Comparison of ENCODE assay signal across 1 cellular context in genomic region chr14:24437736-24438067, GRCh38.
A peak's percentile ranks its signal among the peaks of the same experiment; 100 is the strongest.
TF ChIP-seq lines count a peak whose summit lies in the region.

No MANE protein-coding gene starts in this region.

TF ChIP-seq in HepG2, 621 proteins besides CTCF, POLR2A, EP300 and RAD21 (continued from another document):
- no peak for TF ChIP-seq ZNF615 (CRISPR knock-in tag; IDR thresholded peaks at IDR 0.05; ENCODE audit: borderline replicate concordance)
- TF ChIP-seq ATF3 (CRISPR knock-in tag; IDR thresholded peaks at IDR 0.05): no peak
- no peak for TF ChIP-seq ARID2 (CRISPR knock-in tag; IDR thresholded peaks at IDR 0.05; ENCODE audit: borderline replicate concordance)
- no peak for TF ChIP-seq HNF4G (IDR thresholded peaks at IDR 0.05; ENCODE audit: borderline replicate concordance, low read depth, low read length)
- no peak for TF ChIP-seq HNF4G (CRISPR knock-in tag; IDR thresholded peaks at IDR 0.05; ENCODE audit: borderline replicate concordance, low read depth)
- TF ChIP-seq ZNF44 (CRISPR knock-in tag; IDR thresholded peaks at IDR 0.05): no peak
- TF ChIP-seq ZNF142 (CRISPR knock-in tag; IDR thresholded peaks at IDR 0.05): no peak
- no peak for TF ChIP-seq NFYC (CRISPR knock-in tag; IDR thresholded peaks at IDR 0.05)
- 0 out of 2 replicates have a peak, but pooled peaks have one; percentile 10 for TF ChIP-seq ZNF143 (CRISPR knock-in tag; IDR thresholded peaks at IDR 0.05)
- TF ChIP-seq POLR2G (IDR thresholded peaks at IDR 0.05; ENCODE audit: low read depth, low read length): peak; percentile 53; the same call in 1 of the 2 replicates
- no peak for TF ChIP-seq ZNF773 (CRISPR knock-in tag; IDR thresholded peaks at IDR 0.05; ENCODE audit: borderline replicate concordance)
- no peak for TF ChIP-seq KDM1A (CRISPR knock-in tag; IDR thresholded peaks at IDR 0.05)
- TF ChIP-seq TCF7L2 (IDR thresholded peaks at IDR 0.05; ENCODE audit: low read depth, low read length): no peak
- no peak for TF ChIP-seq NFIC (IDR thresholded peaks at IDR 0.05; ENCODE audit: low read length)
- no peak for TF ChIP-seq E2F2 (CRISPR knock-in tag; IDR thresholded peaks at IDR 0.05; ENCODE audit: borderline replicate concordance)
- no peak for TF ChIP-seq ZNF160 (CRISPR knock-in tag; IDR thresholded peaks at IDR 0.05)
- no peak for TF ChIP-seq ZNF414 (CRISPR knock-in tag; IDR thresholded peaks at IDR 0.05)
- no peak for TF ChIP-seq ZNF367 (CRISPR knock-in tag; IDR thresholded peaks at IDR 0.05; ENCODE audit: borderline replicate concordance)
TF ChIP-seq in HepG2: peak in this region for 11.
